In the genomic region with DNA sequence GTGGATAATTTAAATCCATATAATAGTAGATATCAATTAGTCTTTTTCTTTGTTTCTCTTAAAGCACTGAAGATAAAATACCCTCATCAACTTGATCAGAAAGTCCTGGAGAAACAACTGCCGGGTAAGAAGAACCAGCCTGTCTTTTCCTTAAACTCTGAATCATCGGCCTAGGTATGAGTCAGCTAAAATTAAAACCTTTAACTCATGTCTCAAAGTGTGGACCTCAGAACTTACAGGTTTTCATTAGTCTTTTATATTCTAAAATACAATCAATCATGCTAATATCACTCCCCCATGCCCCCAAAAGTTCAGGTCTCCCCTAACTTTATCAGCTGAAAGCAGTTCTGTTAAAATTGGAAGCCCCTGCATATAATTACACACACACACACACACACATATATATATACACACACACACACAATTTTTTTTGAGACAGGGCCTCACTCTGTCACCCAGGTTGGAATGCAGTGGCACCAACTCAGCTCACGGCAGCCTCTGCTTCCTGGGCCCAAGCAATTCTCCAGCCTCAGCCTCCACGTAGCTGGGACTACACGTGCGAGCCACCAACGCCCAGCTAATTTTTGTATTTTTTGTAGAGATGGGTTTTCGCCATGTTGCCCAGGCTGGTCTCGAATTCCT, we compare ENCODE assay signal across 10 cellular contexts.
DNase-seq lines count a peak whose midpoint lies in the region; ATAC-seq, FAIRE-seq and TF ChIP-seq lines count a peak whose summit lies in the region.
"Had no signal": no experiment of that assay in that cellular context is flagged by ENCODE, and none has a peak within 500 bp of the region (broad histone marks: within the 10 kb centered on the region; RNA-seq: fewer than 3 reads in every experiment).

No MANE protein-coding gene starts in this region.

- dilution Hi-C loops in keratinocyte (cut with MboI; ENCODE audit: extremely low pct_ligation_motif_present, low sequenced_read_pairs): no loop called here

- H3K9me3 ChIP-seq in keratinocyte (ENCODE audit: control insufficient read depth, low read depth, low read length): no peaks in the 10 kb centered on the region

- H2AFZ ChIP-seq in keratinocyte (ENCODE audit: control insufficient read depth, low read length): peak overlapping the region; percentile 13

- no peak overlapping the region for H3K4me3 Mint-ChIP-seq in naive thymus-derived CD8-positive, alpha-beta T cell
- H3K4me3 Mint-ChIP-seq: type B pancreatic cell had no signal

- no peaks in the 10 kb centered on the region for H4K20me1 ChIP-seq in keratinocyte (ENCODE audit: control insufficient read depth, extremely low read depth, insufficient read depth, low read length)

- no peaks in the 10 kb centered on the region for H3K4me1 Mint-ChIP-seq in naive thymus-derived CD8-positive, alpha-beta T cell

- peaks cover 0 to 90% (median 16%) of the 10 kb centered on the region in 3 donors for H3K36me3 Mint-ChIP-seq in naive thymus-derived CD8-positive, alpha-beta T cell

- peaks cover 20 to 23% of the 10 kb centered on the region in 2 experiments for H3K36me3 ChIP-seq in keratinocyte (ENCODE audit: control insufficient read depth in 2 of 2, extremely low read depth in 1 of 2, insufficient read depth in 2 of 2, low read length in 2 of 2)

- no peaks in the 10 kb centered on the region for H3K9me1 ChIP-seq in keratinocyte (ENCODE audit: control insufficient read depth, extremely low read depth, insufficient read depth, low read length)

- H3K9me3 Mint-ChIP-seq in naive thymus-derived CD8-positive, alpha-beta T cell: no peaks in the 10 kb centered on the region
- H3K9me3 Mint-ChIP-seq: type B pancreatic cell had no signal

- H3K9ac ChIP-seq in keratinocyte (ENCODE audit: control insufficient read depth, extremely low read depth, insufficient read depth, low read length): no peak overlapping the region

- H3K27ac ChIP-seq in HL-60 (replicated peaks) (peak overlapping the region; percentile 16; the same call in 1 of the 2 replicates), keratinocyte (ENCODE audit: control insufficient read depth, insufficient read depth, low read length) (peak overlapping the region; percentile 54)

- peaks cover 9% of the 10 kb centered on the region for H3K4me1 ChIP-seq in keratinocyte (ENCODE audit: control insufficient read depth, extremely low read depth, insufficient read depth, low read length)

- no peak overlapping the region for H3K4me2 ChIP-seq in keratinocyte (ENCODE audit: control insufficient read depth, extremely low read depth, insufficient read depth, low read depth, low read length)

- TF ChIP-seq CTCF in HL-60 (IDR thresholded peaks at IDR 0.05; ENCODE audit: insufficient read depth, low read length): no peak
- TF ChIP-seq CTCF in keratinocyte (optimal IDR thresholded peaks at IDR 0.05 in 1 of 3, IDR thresholded peaks at IDR 0.05 in 1 of 3, conservative IDR thresholded peaks at IDR 0.05 in 1 of 3; ENCODE audit: extremely low read depth in 1 of 3, insufficient read depth in 2 of 3, low read length in 3 of 3): no peak

- POLR2A ChIA-PET in naive thymus-derived CD8-positive, alpha-beta T cell (lab: Charles Lee): no interaction called here

- H3K27me3 ChIP-seq in HL-60 (ENCODE audit: insufficient read depth, poor library complexity, severe bottlenecking): no peaks in the 10 kb centered on the region
- H3K27me3 ChIP-seq in keratinocyte (ENCODE audit: control insufficient read depth, extremely low read depth, insufficient read depth, low read length): no peaks in the 10 kb centered on the region

- peak; percentile 83 for FAIRE-seq in keratinocyte (lab: Jason Lieb, UNC)

- no peak overlapping the region for H3K27ac Mint-ChIP-seq in naive thymus-derived CD8-positive, alpha-beta T cell
- H3K27ac Mint-ChIP-seq: type B pancreatic cell had no signal

- no peak for ATAC-seq in naive thymus-derived CD8-positive, alpha-beta T cell

- DNase-seq in AG08396 (ENCODE audit: low spot score) (peak; percentile 56), HL-60 (ENCODE audit: low read depth in 1 of 2, low spot score in 1 of 2) (no peak), amniotic stem cell (lab: John Stamatoyannopoulos, UW) (peak; percentile 36), keratinocyte (ENCODE audit: low read depth, low spot score) (peak; percentile 13), COR-L47 (lab: John Stamatoyannopoulos, UW) (no peak), SKM-1 treated with dmso at 0.1 percent for 144 hours (lab: John Stamatoyannopoulos, UW; ENCODE audit: unreplicated experiment) (no peak), NCI-H1105 treated with DMSO at 0.1 percent for 48 hours (lab: John Stamatoyannopoulos, UW) (no peak)
- no peak for DNase-seq in naive thymus-derived CD8-positive, alpha-beta T cell

- H3K4me3 ChIP-seq in HL-60 (replicated peaks; ENCODE audit: insufficient read depth, low read length) (no peak overlapping the region), keratinocyte (ENCODE audit: control insufficient read depth in 2 of 3, extremely low read depth in 1 of 3, insufficient read depth in 2 of 3, low read depth in 1 of 3, low read length in 3 of 3) (no peak overlapping the region)
- H3K4me3 ChIP-seq: lung had no signal

- no peaks in the 10 kb centered on the region for H3K27me3 Mint-ChIP-seq in naive thymus-derived CD8-positive, alpha-beta T cell
- H3K27me3 Mint-ChIP-seq: type B pancreatic cell had no signal

- H3K79me2 ChIP-seq in keratinocyte (ENCODE audit: control insufficient read depth, insufficient read depth, low read length): no peaks in the 10 kb centered on the region

Comparison
In these comparisons a context has a peak if more than half of its experiments do, and no peak if none do; other contexts are left out.
1. DNase-seq: peak in AG08396 (single experiment), amniotic stem cell (single experiment) and keratinocyte (single experiment); none in HL-60 (0 of 2), naive thymus-derived CD8-positive, alpha-beta T cell (0 of 10), COR-L47 (single experiment), SKM-1 treated with dmso at 0.1 percent for 144 hours (single experiment) and NCI-H1105 treated with DMSO at 0.1 percent for 48 hours (single experiment).